In the genomic region with DNA sequence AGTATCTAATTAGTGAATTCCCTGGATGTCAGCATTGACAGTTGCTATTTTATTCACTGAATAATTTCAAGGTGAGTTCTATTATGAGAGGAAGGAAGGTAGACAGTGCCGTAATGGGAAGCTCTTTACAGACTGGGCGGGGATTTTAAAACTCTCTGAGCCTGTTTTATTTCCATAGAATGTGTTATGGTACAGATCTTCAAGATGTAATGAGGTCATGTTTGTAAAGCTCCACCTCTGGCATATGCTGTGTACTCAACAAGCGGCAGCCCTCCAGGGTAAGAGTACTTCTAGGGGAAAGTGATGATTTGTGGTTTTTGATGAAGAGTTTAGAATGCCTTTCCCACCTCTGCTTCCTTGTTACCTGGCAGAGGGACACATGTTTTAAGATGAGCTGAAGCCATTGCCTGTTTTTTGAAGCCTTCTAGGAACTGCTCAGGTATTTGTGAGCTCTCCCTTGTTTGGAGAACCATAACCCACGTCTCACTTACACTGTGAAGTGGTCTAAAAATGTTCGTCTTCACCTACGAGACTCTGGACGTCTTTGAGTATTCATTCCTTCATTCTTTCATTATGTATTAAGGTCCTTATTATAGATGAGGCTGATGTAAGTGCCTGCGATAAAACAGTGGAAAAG, we compare ENCODE assay signal across 20 cellular contexts.
"Had no signal": no experiment of that assay in that cellular context is flagged by ENCODE, and none has a peak within 500 bp of the region (broad histone marks: within the 10 kb centered on the region; RNA-seq: fewer than 3 reads in every experiment).

No MANE protein-coding gene starts in this region.

- H3K4me3 Mint-ChIP-seq: nephron progenitor cell; stimulated activated memory B cell treated with anti-CD40 and anti-IgM and Interleukin-4, amounts not matched to agents 10 μg/mL and 1 μg/mL and 100 μg/mL, for 72 hours; T-helper 1 cell treated with Interleukin-12 subunit alpha and Interleukin-12 subunit beta and Interleukin-4 antibody, amounts not matched to agents 30 μg/mL and 1 μg/mL, for 36 hours; WTC11 had no signal

- DNase-seq: activated gamma-delta T cell treated with Interleukin-2 at 50 U/mL for 16 hours; activated T-cell treated with anti-CD3 and anti-CD28 coated beads, Interleukin-2, amount 50 U/mL, for 1 hour; brain microvascular endothelial cell; central memory CD4-positive, alpha-beta T cell; effector memory CD4-positive, alpha-beta T cell; foreskin melanocyte; left ventricle myocardium inferior; nephron progenitor cell; pancreas; small intestine; stimulated activated CD4-positive, alpha-beta T cell treated with anti-CD3 and anti-CD28 coated beads, Interleukin-15, amount 100 ng/mL, for 24 hours; T1000; testis; trophoblast cell had no signal

- H3K9me3 ChIP-seq: ascending aorta, left ventricle myocardium inferior, pancreas, testis had no signal

- ATAC-seq: activated naive CD4-positive, alpha-beta T cell treated with anti-CD3 and anti-CD28 coated beads, Interleukin-2, amount 50 U/mL, for 72 hours; pancreas; sciatic nerve; stimulated activated memory B cell treated with anti-CD40 and anti-IgM and Interleukin-4, amounts not matched to agents 10 μg/mL and 1 μg/mL and 100 μg/mL, for 72 hours; WTC11 had no signal

- H3K4me1 Mint-ChIP-seq: nephron progenitor cell; stimulated activated memory B cell treated with anti-CD40 and anti-IgM and Interleukin-4, amounts not matched to agents 10 μg/mL and 1 μg/mL and 100 μg/mL, for 72 hours had no signal

- H3K4me1 ChIP-seq: ascending aorta, left ventricle myocardium inferior, pancreas, testis had no signal

- H3K9me3 Mint-ChIP-seq: activated naive CD4-positive, alpha-beta T cell treated with anti-CD3 and anti-CD28 coated beads, Interleukin-2, amount 50 U/mL, for 72 hours; nephron progenitor cell; stimulated activated memory B cell treated with anti-CD40 and anti-IgM and Interleukin-4, amounts not matched to agents 10 μg/mL and 1 μg/mL and 100 μg/mL, for 72 hours; T-helper 1 cell treated with Interleukin-12 subunit alpha and Interleukin-12 subunit beta and Interleukin-4 antibody, amounts not matched to agents 30 μg/mL and 1 μg/mL, for 36 hours had no signal

- H3K27me3 Mint-ChIP-seq: stimulated activated memory B cell treated with anti-CD40 and anti-IgM and Interleukin-4, amounts not matched to agents 10 μg/mL and 1 μg/mL and 100 μg/mL, for 72 hours had no signal

- H3K36me3 ChIP-seq: ascending aorta, brain microvascular endothelial cell, pancreas had no signal

- H3K27ac Mint-ChIP-seq: activated naive CD4-positive, alpha-beta T cell treated with anti-CD3 and anti-CD28 coated beads, Interleukin-2, amount 50 U/mL, for 72 hours; nephron progenitor cell; stimulated activated memory B cell treated with anti-CD40 and anti-IgM and Interleukin-4, amounts not matched to agents 10 μg/mL and 1 μg/mL and 100 μg/mL, for 72 hours; T-helper 1 cell treated with Interleukin-12 subunit alpha and Interleukin-12 subunit beta and Interleukin-4 antibody, amounts not matched to agents 30 μg/mL and 1 μg/mL, for 36 hours; WTC11 had no signal

- H3K36me3 Mint-ChIP-seq: WTC11 had no signal

- H3K4me3 ChIP-seq: ascending aorta, left ventricle myocardium inferior, pancreas, testis had no signal
